ENCODE assay signal across 25 cellular contexts in the genomic region with DNA sequence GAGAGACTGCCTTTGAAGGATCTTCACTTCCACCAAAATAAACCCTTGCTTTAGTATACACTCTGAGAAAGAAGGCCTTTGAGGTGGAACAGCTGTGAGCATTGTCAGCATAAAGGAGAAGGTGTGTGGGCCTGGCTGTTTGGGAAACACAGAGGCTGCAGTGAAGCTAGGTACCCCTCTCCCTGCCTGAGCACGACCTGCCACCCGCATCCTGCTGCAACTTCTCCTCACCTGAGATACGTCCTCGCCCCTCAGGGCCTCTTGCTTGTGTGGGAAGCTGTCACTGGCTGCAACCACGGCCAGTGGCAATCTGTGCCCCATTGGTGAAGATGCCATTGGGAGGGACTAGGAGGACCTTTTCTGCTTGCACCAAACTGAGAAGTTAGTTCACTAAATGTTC.
"Had no signal": no experiment of that assay in that cellular context is flagged by ENCODE, and none has a peak within 500 bp of the region (broad histone marks: within the 10 kb centered on the region; RNA-seq: fewer than 3 reads in every experiment).

No MANE protein-coding gene starts in this region.

- H3K27ac Mint-ChIP-seq: naive B cell; naive thymus-derived CD8-positive, alpha-beta T cell; natural killer cell treated with Interleukin-12 subunit alpha and Interleukin-12 subunit beta and Interleukin-15 and Interleukin-18, amount 100 ng/mL, for 72 hours; nephron progenitor cell; progenitor cell of endocrine pancreas; stimulated activated effector memory CD8-positive, alpha-beta T cell treated with anti-CD3 and anti-CD28 coated beads, Interleukin-12 subunit alpha, Interleukin-12 subunit beta, amount 100 ng/mL, for 72 hours; stimulated activated naive B cell treated with anti-CD40 and anti-IgM and Interleukin-4, amounts not matched to agents 10 μg/mL and 1 μg/mL and 100 μg/mL, for 72 hours; stimulated activated naive CD8-positive, alpha-beta T cell treated with anti-CD3 and anti-CD28 coated beads, Interleukin-15, Interleukin-2, amounts not matched to agents 100 ng/mL and 50 ng/mL, for 24 hours had no signal

- ATAC-seq: naive thymus-derived CD8-positive, alpha-beta T cell; natural killer cell treated with Interleukin-12 subunit alpha and Interleukin-12 subunit beta and Interleukin-15 and Interleukin-18, amount 100 ng/mL, for 72 hours; pancreas; psoas muscle; right cardiac atrium; right lobe of liver; stimulated activated effector memory CD8-positive, alpha-beta T cell treated with anti-CD3 and anti-CD28 coated beads, Interleukin-12 subunit alpha, Interleukin-12 subunit beta, amount 100 ng/mL, for 72 hours; stimulated activated naive B cell treated with anti-CD40 and anti-IgM and Interleukin-4, amounts not matched to agents 10 μg/mL and 1 μg/mL and 100 μg/mL, for 72 hours had no signal

- DNase-seq: naive B cell; naive thymus-derived CD8-positive, alpha-beta T cell; nephron progenitor cell; occipital lobe; pancreas; psoas muscle; right cardiac atrium; right lobe of liver; sigmoid colon; small intestine; stimulated activated CD4-positive, alpha-beta T cell treated with anti-CD3 and anti-CD28 coated beads, Interleukin-15, amount 100 ng/mL, for 24 hours; stimulated activated CD4-positive, alpha-beta T cell treated with anti-CD3 and anti-CD28 coated beads, Interleukin-2, amount 100 ng/mL, for 24 hours; stimulated activated CD4-positive, alpha-beta T cell treated with anti-CD3 and anti-CD28 coated beads, Interleukin-2, amount 100 ng/mL, for 48 hours; stimulated activated CD4-positive, alpha-beta T cell treated with anti-CD3 and anti-CD28 coated beads, Interleukin-4, amount 100 ng/mL, for 24 hours; stimulated activated naive B cell treated with anti-CD40 and anti-IgM and Interleukin-4, amounts not matched to agents 10 μg/mL and 1 μg/mL and 100 μg/mL, for 72 hours; stimulated activated naive CD4-positive, alpha-beta T cell treated with Interleukin-2 at 50 U/mL for 16 hours; stomach; thyroid gland; trophoblast cell; upper lobe of left lung had no signal

- H3K27me3 Mint-ChIP-seq: naive B cell; stimulated activated naive CD8-positive, alpha-beta T cell treated with anti-CD3 and anti-CD28 coated beads, Interleukin-15, Interleukin-2, amounts not matched to agents 100 ng/mL and 50 ng/mL, for 24 hours had no signal

- H3K36me3 Mint-ChIP-seq: stimulated activated effector memory CD8-positive, alpha-beta T cell treated with anti-CD3 and anti-CD28 coated beads, Interleukin-12 subunit alpha, Interleukin-12 subunit beta, amount 100 ng/mL, for 72 hours had no signal

- H3K4me3 Mint-ChIP-seq: naive thymus-derived CD8-positive, alpha-beta T cell; natural killer cell treated with Interleukin-12 subunit alpha and Interleukin-12 subunit beta and Interleukin-15 and Interleukin-18, amount 100 ng/mL, for 72 hours; nephron progenitor cell; neural crest cell; stimulated activated effector memory CD8-positive, alpha-beta T cell treated with anti-CD3 and anti-CD28 coated beads, Interleukin-12 subunit alpha, Interleukin-12 subunit beta, amount 100 ng/mL, for 72 hours; stimulated activated naive B cell treated with anti-CD40 and anti-IgM and Interleukin-4, amounts not matched to agents 10 μg/mL and 1 μg/mL and 100 μg/mL, for 72 hours; stimulated activated naive CD8-positive, alpha-beta T cell treated with anti-CD3 and anti-CD28 coated beads, Interleukin-15, Interleukin-2, amounts not matched to agents 100 ng/mL and 50 ng/mL, for 24 hours had no signal

- H3K4me1 Mint-ChIP-seq: nephron progenitor cell; stimulated activated effector memory CD8-positive, alpha-beta T cell treated with anti-CD3 and anti-CD28 coated beads, Interleukin-12 subunit alpha, Interleukin-12 subunit beta, amount 100 ng/mL, for 72 hours had no signal
